Comparison of ENCODE assay signal across 10 cellular contexts in genomic region chr5:139091439-139092156, GRCh38.
DNase-seq lines count a peak whose midpoint lies in the region; ATAC-seq and TF ChIP-seq lines count a peak whose summit lies in the region.
"Had no signal": no experiment of that assay in that cellular context is flagged by ENCODE, and none has a peak within 500 bp of the region (broad histone marks: within the 10 kb centered on the region; RNA-seq: fewer than 3 reads in every experiment).

No MANE protein-coding gene starts in this region.

- no peaks in the 10 kb centered on the region for H3K27me3 Mint-ChIP-seq in activated naive CD8-positive, alpha-beta T cell treated with anti-CD3 and anti-CD28 coated beads for 36 hours
- H3K27me3 Mint-ChIP-seq in CD14-positive monocyte (ENCODE audit: low read depth in 3 of 3): peaks cover 0 to 1% (median 0%) of the 10 kb centered on the region in 3 donors
- no peaks in the 10 kb centered on the region for H3K27me3 Mint-ChIP-seq in T-helper 2 cell treated with Interferon-gamma antibody and Interleukin-4, amounts not matched to agents 5 μg/mL and 100 μg/mL, for 36 hours (ENCODE audit: low read depth)
- H3K27me3 Mint-ChIP-seq: T-helper 17 cell had no signal

- no peaks in the 10 kb centered on the region for H3K9me3 ChIP-seq in MM.1S (replicated peaks; ENCODE audit: insufficient read depth, low read length)
- no peaks in the 10 kb centered on the region for H3K9me3 ChIP-seq in mucosa of descending colon
- no peaks in the 10 kb centered on the region for H3K9me3 ChIP-seq in prostate gland

- no peaks in the 10 kb centered on the region for H3K9me2 ChIP-seq in MM.1S (replicated peaks; ENCODE audit: insufficient read depth, low read length)

- H3K4me1 ChIP-seq in MM.1S (ENCODE audit: low read length): peaks cover 27% of the 10 kb centered on the region
- peaks cover 13% of the 10 kb centered on the region for H3K4me1 ChIP-seq in mucosa of descending colon (ENCODE audit: low read depth)
- no peaks in the 10 kb centered on the region for H3K4me1 ChIP-seq in prostate gland (replicated peaks)

- H4K20me1 ChIP-seq in MM.1S (ENCODE audit: insufficient read depth, low read length): no peaks in the 10 kb centered on the region

- no peaks in the 10 kb centered on the region; the same call in 1 of the 2 replicates for H3K79me2 ChIP-seq in MM.1S (ENCODE audit: low read length)

- H3K27ac Mint-ChIP-seq in activated naive CD8-positive, alpha-beta T cell treated with anti-CD3 and anti-CD28 coated beads for 36 hours: no peak overlapping the region
- H3K27ac Mint-ChIP-seq in CD14-positive monocyte: no peak overlapping the region
- H3K27ac Mint-ChIP-seq in T-helper 2 cell treated with Interferon-gamma antibody and Interleukin-4, amounts not matched to agents 5 μg/mL and 100 μg/mL, for 36 hours: no peak overlapping the region
- H3K27ac Mint-ChIP-seq: T-helper 17 cell had no signal

- WGBS in prostate gland: 65% methylated on average over 5 of the region's 5 CpGs

- intact Hi-C loops in mucosa of descending colon (cut with DNase I, micrococcal nuclease) (no loop called here), prostate gland (cut with DNase I) (loop anchor here (5.0 kb wide), 1 partner anchor 171 kb away; no protein-coding TSS in a partner anchor), CD14-positive monocyte (cut with micrococcal nuclease) (no loop called here)

- no peak for TF ChIP-seq POLR2A in prostate gland (IDR thresholded peaks at IDR 0.05)

- no peak overlapping the region for H3K4me3 ChIP-seq in MM.1S (ENCODE audit: low read length)
- H3K4me3 ChIP-seq in choroid plexus epithelial cell (ENCODE audit: low read depth, low read length): no peak overlapping the region
- no peak overlapping the region for H3K4me3 ChIP-seq in mucosa of descending colon
- H3K4me3 ChIP-seq in prostate gland: no peak overlapping the region

- ATAC-seq in mucosa of descending colon: peak; percentile 86
- ATAC-seq: T-helper 17 cell had no signal

- H2AFZ ChIP-seq in MM.1S (ENCODE audit: low read length): no peak overlapping the region

- H3K36me3 ChIP-seq in MM.1S (replicated peaks; ENCODE audit: insufficient read depth, low read length): no peaks in the 10 kb centered on the region
- no peaks in the 10 kb centered on the region for H3K36me3 ChIP-seq in mucosa of descending colon (ENCODE audit: low read depth)
- H3K36me3 ChIP-seq in prostate gland: no peaks in the 10 kb centered on the region

- no peak overlapping the region for H3K4me2 ChIP-seq in MM.1S (ENCODE audit: low read depth, low read length)

- no peak overlapping the region for H3K9ac ChIP-seq in MM.1S (ENCODE audit: low read length)

- no peaks in the 10 kb centered on the region for H3K27me3 ChIP-seq in MM.1S (replicated peaks; ENCODE audit: insufficient read depth, low read length)
- H3K27me3 ChIP-seq in prostate gland (replicated peaks; ENCODE audit: insufficient read depth): no peaks in the 10 kb centered on the region

- peaks cover 25% of the 10 kb centered on the region for H3K4me1 Mint-ChIP-seq in activated naive CD8-positive, alpha-beta T cell treated with anti-CD3 and anti-CD28 coated beads for 36 hours
- H3K4me1 Mint-ChIP-seq in CD14-positive monocyte: peaks cover 29% of the 10 kb centered on the region
- peaks cover 24% of the 10 kb centered on the region for H3K4me1 Mint-ChIP-seq in T-helper 2 cell treated with Interferon-gamma antibody and Interleukin-4, amounts not matched to agents 5 μg/mL and 100 μg/mL, for 36 hours (ENCODE audit: low read depth)

- TF ChIP-seq CTCF in MM.1S (IDR thresholded peaks at IDR 0.05; ENCODE audit: low read length) (peak; percentile 19), choroid plexus epithelial cell (conservative IDR thresholded peaks at IDR 0.05; ENCODE audit: low read depth, low read length) (peak; percentile 54), mucosa of descending colon (IDR thresholded peaks at IDR 0.05) (no peak), prostate gland (IDR thresholded peaks at IDR 0.05) (peak in 1 of 4 experiments; percentile 18), CD14-positive monocyte (IDR thresholded peaks at IDR 0.05) (no peak)

- no peak overlapping the region for H3K27ac ChIP-seq in MM.1S (ENCODE audit: low read length)
- no peak overlapping the region for H3K27ac ChIP-seq in prostate gland

- peaks cover 8% of the 10 kb centered on the region for H3K36me3 Mint-ChIP-seq in activated naive CD8-positive, alpha-beta T cell treated with anti-CD3 and anti-CD28 coated beads for 36 hours
- peaks cover 9 to 18% of the 10 kb centered on the region in 2 donors for H3K36me3 Mint-ChIP-seq in CD14-positive monocyte
- H3K36me3 Mint-ChIP-seq in T-helper 2 cell treated with Interferon-gamma antibody and Interleukin-4, amounts not matched to agents 5 μg/mL and 100 μg/mL, for 36 hours (ENCODE audit: low read depth): no peaks in the 10 kb centered on the region

- peaks cover 14% of the 10 kb centered on the region; the same call in 1 of the 2 replicates for H3F3A ChIP-seq in MM.1S (ENCODE audit: insufficient read depth, low read length)

- H3K9me3 Mint-ChIP-seq in activated naive CD8-positive, alpha-beta T cell treated with anti-CD3 and anti-CD28 coated beads for 36 hours: no peaks in the 10 kb centered on the region
- no peaks in the 10 kb centered on the region for H3K9me3 Mint-ChIP-seq in CD14-positive monocyte
- no peaks in the 10 kb centered on the region for H3K9me3 Mint-ChIP-seq in T-helper 2 cell treated with Interferon-gamma antibody and Interleukin-4, amounts not matched to agents 5 μg/mL and 100 μg/mL, for 36 hours

- DNase-seq in DMS114 treated with DMSO at 0.1 percent for 48 hours (lab: John Stamatoyannopoulos, UW; ENCODE audit: unreplicated experiment) (peak; percentile 8), MM.1S (no peak), choroid plexus epithelial cell (ENCODE audit: low read depth) (peak; percentile 65), mucosa of descending colon (peak in 1 of 3 donors; percentile 21), prostate gland (ENCODE audit: low spot score) (no peak), CD14-positive monocyte (ENCODE audit: low spot score) (no peak)
- no peak for DNase-seq in activated naive CD8-positive, alpha-beta T cell treated with anti-CD3 and anti-CD28 coated beads for 36 hours
- DNase-seq in T-helper 2 cell treated with Interferon-gamma antibody and Interleukin-4, amounts not matched to agents 5 μg/mL and 100 μg/mL, for 36 hours (ENCODE audit: low spot score): no peak
- DNase-seq: KBM-7, T-helper 17 cell had no signal

- H3K4me3 Mint-ChIP-seq in activated naive CD8-positive, alpha-beta T cell treated with anti-CD3 and anti-CD28 coated beads for 36 hours: no peak overlapping the region
- no peak overlapping the region for H3K4me3 Mint-ChIP-seq in CD14-positive monocyte
- H3K4me3 Mint-ChIP-seq in T-helper 2 cell treated with Interferon-gamma antibody and Interleukin-4, amounts not matched to agents 5 μg/mL and 100 μg/mL, for 36 hours: no peak overlapping the region
- H3K4me3 Mint-ChIP-seq: T-helper 17 cell had no signal

Comparison
In these comparisons a context has a peak if more than half of its experiments do, and no peak if none do; other contexts are left out.
1. DNase-seq: peak in DMS114 treated with DMSO at 0.1 percent for 48 hours (single experiment) and choroid plexus epithelial cell (single experiment); none in MM.1S (single experiment), prostate gland (single experiment), activated naive CD8-positive, alpha-beta T cell treated with anti-CD3 and anti-CD28 coated beads for 36 hours (single experiment), CD14-positive monocyte (single experiment) and T-helper 2 cell treated with Interferon-gamma antibody and Interleukin-4, amounts not matched to agents 5 μg/mL and 100 μg/mL, for 36 hours (single experiment).
2. CTCF ChIP-seq: peak in MM.1S (single experiment) and choroid plexus epithelial cell (single experiment); none in mucosa of descending colon (single experiment) and CD14-positive monocyte (single experiment).